ENCODE assay signal across 18 cellular contexts in genomic region chr13:74987124-74987690, GRCh38.
"Had no signal": no experiment of that assay in that cellular context is flagged by ENCODE, and none has a peak within 500 bp of the region (broad histone marks: within the 10 kb centered on the region; RNA-seq: fewer than 3 reads in every experiment).

No MANE protein-coding gene starts in this region.

- H3K27ac ChIP-seq: coronary artery, foreskin keratinocyte, skin epidermis, thyroid gland, uterus had no signal

- H3K4me1 ChIP-seq: foreskin keratinocyte, thyroid gland, uterus had no signal

- H3K9me3 ChIP-seq: thyroid gland, uterus had no signal

- ATAC-seq: activated CD4-positive, CD25-positive, alpha-beta regulatory T cell treated with anti-CD3 and anti-CD28 coated beads, Interleukin-2, amount 50 U/mL, for 24 hours; foreskin keratinocyte; natural killer cell treated with Interleukin-12 subunit alpha and Interleukin-12 subunit beta and Interleukin-15 and Interleukin-18, amount 100 ng/mL, for 72 hours; stimulated activated naive B cell treated with anti-CD40 and anti-IgM and Interleukin-4, amounts not matched to agents 10 μg/mL and 1 μg/mL and 100 μg/mL, for 72 hours had no signal

- H3K27me3 ChIP-seq: foreskin keratinocyte, thyroid gland, uterus had no signal

- H3K36me3 ChIP-seq: thyroid gland, uterus had no signal

- DNase-seq: activated CD4-positive, alpha-beta T cell treated with anti-CD3 and anti-CD28 coated beads, Interleukin-2, amount 50 U/mL, for 4 hours; activated naive CD4-positive, alpha-beta T cell; activated naive CD8-positive, alpha-beta T cell treated with anti-CD3 and anti-CD28 coated beads, Interleukin-2, amount 10 ng/mL, durations not matched to agents 7 days and 5 days; activated T-cell treated with anti-CD3 and anti-CD28 coated beads for 4 hours; effector CD8-positive, alpha-beta T cell; foreskin keratinocyte; glutamatergic neuron; hypothalamus; mesendoderm; stimulated activated CD4-positive, alpha-beta T cell treated with anti-CD3 and anti-CD28 coated beads, Interleukin-15, amount 100 ng/mL, for 24 hours; stimulated activated CD4-positive, alpha-beta T cell treated with anti-CD3 and anti-CD28 coated beads, Interleukin-4, amount 100 ng/mL, for 1 hour; stimulated activated naive B cell treated with anti-CD40 and anti-IgM and Interleukin-4, amounts not matched to agents 10 μg/mL and 1 μg/mL and 100 μg/mL, for 72 hours; thyroid gland; uterus had no signal

- H3K4me3 ChIP-seq: coronary artery, skin epidermis, thyroid gland, uterus had no signal
